32 cellular contexts compared by ENCODE assay signal in the genomic region with DNA sequence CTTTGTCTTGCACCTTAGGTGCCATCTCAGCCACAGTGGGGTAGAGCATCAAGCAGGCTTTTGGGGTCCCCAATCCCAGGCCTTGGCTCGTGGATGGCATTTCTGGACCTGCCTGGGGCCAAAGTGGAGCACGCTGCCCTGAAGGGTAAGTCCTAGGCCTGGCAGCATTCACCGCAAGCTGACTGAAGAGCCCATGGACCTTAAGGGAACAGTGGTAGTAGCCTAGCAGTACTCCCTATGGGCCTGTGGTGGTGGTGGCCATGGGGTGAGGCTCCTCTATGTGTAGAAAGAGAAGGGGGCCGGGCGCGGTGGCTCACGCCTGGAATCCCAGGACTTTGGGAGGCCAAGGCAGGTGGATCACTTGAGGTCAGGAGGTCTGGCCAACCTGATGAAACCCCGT. TPM values are rescaled to one million over a fixed set of nuclear protein-coding genes. Genes with fewer than 3 reads are reported as not detected.
"Had no signal": no experiment of that assay in that cellular context is flagged by ENCODE, and none has a peak within 500 bp of the region (broad histone marks: within the 10 kb centered on the region; RNA-seq: fewer than 3 reads in every experiment).

No MANE protein-coding gene starts in this region.

- H3K27ac ChIP-seq: coronary artery, dorsolateral prefrontal cortex, epithelial cell of prostate, esophagus squamous epithelium, gastrocnemius medialis, heart right ventricle, left lung, lower lobe of right lung had no signal

- H3K9me3 ChIP-seq: esophagus squamous epithelium, gastrocnemius medialis, left lung, lower lobe of right lung had no signal

- ATAC-seq: esophagus mucosa, gastrocnemius medialis, left cardiac atrium, left lung, left ventricle myocardium superior, lower lobe of right lung had no signal

- H3K27ac Mint-ChIP-seq: endodermal cell, mesothelial cell of epicardium had no signal

- H3K4me3 Mint-ChIP-seq: endodermal cell, mesothelial cell of epicardium had no signal

- DNase-seq: dermis blood vessel endothelial cell; dorsolateral prefrontal cortex; effector CD4-positive, alpha-beta T cell; effector memory CD4-positive, alpha-beta T cell; endodermal cell; erythroblast; esophagus squamous epithelium; foreskin fibroblast; foreskin melanocyte; gastrocnemius medialis; glutamatergic neuron; head of caudate nucleus; heart right ventricle; hippocampal formation; left cardiac atrium; left lung; left ventricle myocardium superior; lower lobe of right lung; mesenchymal stem cell had no signal

- H3K36me3 ChIP-seq: esophagus squamous epithelium, gastrocnemius medialis, heart right ventricle, left lung, lower lobe of right lung had no signal

- H3K4me1 ChIP-seq: esophagus squamous epithelium, gastrocnemius medialis, heart right ventricle, left lung, lower lobe of right lung had no signal

- H3K4me3 ChIP-seq: coronary artery, dorsolateral prefrontal cortex, esophagus squamous epithelium, gastrocnemius medialis, heart right ventricle, left lung, lower lobe of right lung had no signal

- H3K27me3 ChIP-seq: left lung had no signal

- H3K9me3 Mint-ChIP-seq: endodermal cell had no signal

- H3K36me3 Mint-ChIP-seq: mesothelial cell of epicardium had no signal

- FAIRE-seq: colon, endometrium, islet of Langerhans, keratinocyte had no signal

RNA-seq across cellular contexts. Expression of gene PIWIL3, which starts 36.9 kb away (rescaled TPM):
- total RNA-seq: endodermal cell, esophagus mucosa, esophagus squamous epithelium, gastrocnemius medialis, heart right ventricle, kidney epithelial cell, left cardiac atrium, left lung, left ventricle myocardium superior, lower lobe of right lung, lung microvascular endothelial cell, mesenteric fat pad, mesothelial cell of epicardium, mononuclear cell, mucosa of gallbladder had no signal
- polyA plus RNA-seq: heart right ventricle, keratinocyte had no signal
